ENCODE assay signal across 21 cellular contexts in the genomic region with DNA sequence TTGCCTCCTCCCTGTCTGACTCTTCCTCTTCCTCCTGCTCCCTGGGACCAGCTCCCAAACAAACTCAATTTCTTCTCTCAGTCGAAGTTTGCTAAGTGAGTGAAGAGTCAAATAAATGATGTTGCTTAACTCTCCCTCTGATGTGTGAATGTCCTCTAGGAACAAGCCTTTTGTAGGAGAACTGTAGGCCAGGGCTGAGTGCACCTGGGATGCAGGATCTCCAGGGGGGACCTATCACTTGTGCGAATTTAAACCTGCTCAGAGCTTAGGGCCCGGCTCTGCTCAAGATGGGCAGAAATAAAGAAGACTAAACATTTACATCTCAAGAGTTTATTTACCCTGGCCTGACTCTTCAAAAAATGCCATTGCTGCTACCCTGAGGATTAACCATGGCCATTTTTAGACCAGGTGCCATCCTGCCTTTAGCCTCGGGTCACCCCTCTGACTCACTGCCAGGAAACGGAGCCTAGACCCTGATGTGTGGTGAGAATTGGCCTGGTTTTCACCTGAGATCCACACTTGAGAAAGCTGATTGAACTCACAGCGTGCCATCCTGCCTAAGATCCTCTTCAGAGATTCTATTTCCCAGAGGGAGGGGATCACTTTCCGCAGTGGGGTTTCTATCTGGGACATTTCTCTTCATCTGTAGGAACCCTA.
DNase-seq lines count a peak whose midpoint lies in the region; ATAC-seq, FAIRE-seq and TF ChIP-seq lines count a peak whose summit lies in the region.
"Had no signal": no experiment of that assay in that cellular context is flagged by ENCODE, and none has a peak within 500 bp of the region (broad histone marks: within the 10 kb centered on the region; RNA-seq: fewer than 3 reads in every experiment).

No MANE protein-coding gene starts in this region.

- H2AFZ ChIP-seq in ACC112 (ENCODE audit: low read length, unreplicated experiment) = no peak overlapping the region
- H2AFZ ChIP-seq in osteoblast (ENCODE audit: low read length) = peak overlapping the region; percentile 5
- H2AFZ ChIP-seq: neural progenitor cell had no signal

- H3K4me2 ChIP-seq in osteoblast (ENCODE audit: insufficient read depth, low read length) = no peak overlapping the region
- H3K4me2 ChIP-seq: neural progenitor cell had no signal

- no peak overlapping the region for H3K4me3 Mint-ChIP-seq in activated T-helper 2 cell treated with anti-CD3 and anti-CD28 coated beads, Interferon-gamma antibody, Interleukin-2, Interleukin-4, amounts not matched to agents 10 μg/mL and 5 μg/mL and 100 μg/mL, durations not matched to agents 14 hours and 24 hours and 36 hours (ENCODE audit: low read depth)
- no peak overlapping the region for H3K4me3 Mint-ChIP-seq in T-cell
- H3K4me3 Mint-ChIP-seq: activated naive CD4-positive, alpha-beta T cell treated with anti-CD3 and anti-CD28 coated beads, Interleukin-2, amount 50 U/mL, for 24 hours; activated T-cell treated with anti-CD3 and anti-CD28 coated beads, Interleukin-2, amount 50 U/mL, for 4 hours; mesothelial cell of epicardium; neural progenitor cell; stimulated activated naive B cell treated with anti-CD40 and anti-IgM and Interleukin-4, amounts not matched to agents 10 μg/mL and 1 μg/mL and 100 μg/mL, for 72 hours had no signal

- H3K9me3 Mint-ChIP-seq in activated T-helper 2 cell treated with anti-CD3 and anti-CD28 coated beads, Interferon-gamma antibody, Interleukin-2, Interleukin-4, amounts not matched to agents 10 μg/mL and 5 μg/mL and 100 μg/mL, durations not matched to agents 14 hours and 24 hours and 36 hours = no peaks in the 10 kb centered on the region
- H3K9me3 Mint-ChIP-seq in T-cell = no peaks in the 10 kb centered on the region
- H3K9me3 Mint-ChIP-seq: activated naive CD4-positive, alpha-beta T cell treated with anti-CD3 and anti-CD28 coated beads, Interleukin-2, amount 50 U/mL, for 24 hours; activated T-cell treated with anti-CD3 and anti-CD28 coated beads, Interleukin-2, amount 50 U/mL, for 4 hours; mesothelial cell of epicardium; stimulated activated naive B cell treated with anti-CD40 and anti-IgM and Interleukin-4, amounts not matched to agents 10 μg/mL and 1 μg/mL and 100 μg/mL, for 72 hours had no signal

- H3K9me3 ChIP-seq in osteoblast (ENCODE audit: low read depth, low read length) = no peaks in the 10 kb centered on the region
- H3K9me3 ChIP-seq: Caco-2 had no signal

- TF ChIP-seq POLR2A in GM12892 (IDR thresholded peaks at IDR 0.05; ENCODE audit: low read depth, low read length) = no peak

- H3K27ac Mint-ChIP-seq in activated T-helper 2 cell treated with anti-CD3 and anti-CD28 coated beads, Interferon-gamma antibody, Interleukin-2, Interleukin-4, amounts not matched to agents 10 μg/mL and 5 μg/mL and 100 μg/mL, durations not matched to agents 14 hours and 24 hours and 36 hours = peak overlapping the region; percentile 15
- H3K27ac Mint-ChIP-seq in T-cell = no peak overlapping the region
- H3K27ac Mint-ChIP-seq: activated naive CD4-positive, alpha-beta T cell treated with anti-CD3 and anti-CD28 coated beads, Interleukin-2, amount 50 U/mL, for 24 hours; mesothelial cell of epicardium; neural progenitor cell; stimulated activated naive B cell treated with anti-CD40 and anti-IgM and Interleukin-4, amounts not matched to agents 10 μg/mL and 1 μg/mL and 100 μg/mL, for 72 hours had no signal

- H3K27me3 ChIP-seq in ACC112 (ENCODE audit: insufficient read depth, low read length) (no peaks in the 10 kb centered on the region), osteoblast (ENCODE audit: insufficient read depth, low read length) (no peaks in the 10 kb centered on the region)
- H3K27me3 ChIP-seq: neural progenitor cell had no signal

- POLR2A ChIA-PET in T-cell (lab: Charles Lee) = no interaction called here

- peak overlapping the region; percentile 92; the same call in 1 of the 2 replicates for H3K27ac ChIP-seq in ACC112 (ENCODE audit: low read depth, low read length)
- H3K27ac ChIP-seq in osteoblast (ENCODE audit: low read depth, low read length) = peak overlapping the region; percentile 97
- H3K27ac ChIP-seq: neural progenitor cell had no signal

- H3K4me3 ChIP-seq in ACC112 (ENCODE audit: low read depth, low read length) = no peak overlapping the region
- H3K4me3 ChIP-seq in osteoblast (ENCODE audit: insufficient read depth, low read length) = no peak overlapping the region
- H3K4me3 ChIP-seq: neural progenitor cell had no signal

- TF ChIP-seq CTCF in osteoblast (IDR thresholded peaks at IDR 0.05; ENCODE audit: extremely low read depth, low read depth, low read length) = no peak

- peak; percentile 42 for FAIRE-seq in GM12892 (lab: Jason Lieb, UNC)
- FAIRE-seq: GM19239 had no signal

- H3K36me3 Mint-ChIP-seq in activated T-helper 2 cell treated with anti-CD3 and anti-CD28 coated beads, Interferon-gamma antibody, Interleukin-2, Interleukin-4, amounts not matched to agents 10 μg/mL and 5 μg/mL and 100 μg/mL, durations not matched to agents 14 hours and 24 hours and 36 hours (ENCODE audit: low read depth) = no peaks in the 10 kb centered on the region
- no peaks in the 10 kb centered on the region for H3K36me3 Mint-ChIP-seq in T-cell
- H3K36me3 Mint-ChIP-seq: activated naive CD4-positive, alpha-beta T cell treated with anti-CD3 and anti-CD28 coated beads, Interleukin-2, amount 50 U/mL, for 24 hours; mesothelial cell of epicardium; neural progenitor cell; stimulated activated naive B cell treated with anti-CD40 and anti-IgM and Interleukin-4, amounts not matched to agents 10 μg/mL and 1 μg/mL and 100 μg/mL, for 72 hours had no signal

- H3K79me2 ChIP-seq in ACC112 (ENCODE audit: control insufficient read depth, insufficient read depth, low read length, unreplicated experiment) (no peaks in the 10 kb centered on the region), osteoblast (ENCODE audit: insufficient read depth, low read length) (no peaks in the 10 kb centered on the region)

- peaks cover 52% of the 10 kb centered on the region for H3K4me1 Mint-ChIP-seq in activated T-helper 2 cell treated with anti-CD3 and anti-CD28 coated beads, Interferon-gamma antibody, Interleukin-2, Interleukin-4, amounts not matched to agents 10 μg/mL and 5 μg/mL and 100 μg/mL, durations not matched to agents 14 hours and 24 hours and 36 hours (ENCODE audit: low read depth)
- peaks cover 0 to 6% (median 0%) of the 10 kb centered on the region in 3 donors for H3K4me1 Mint-ChIP-seq in T-cell
- H3K4me1 Mint-ChIP-seq: activated naive CD4-positive, alpha-beta T cell treated with anti-CD3 and anti-CD28 coated beads, Interleukin-2, amount 50 U/mL, for 24 hours had no signal

- DNase-seq in GM12892 (ENCODE audit: insufficient read length) (no peak), osteoblast (ENCODE audit: insufficient read length, low spot score, missing footprints) (no peak), superior temporal gyrus (ENCODE audit: extremely low spot score) (no peak), retina (no peak), T-cell (no peak)
- no peak for DNase-seq in activated T-helper 2 cell treated with anti-CD3 and anti-CD28 coated beads, Interferon-gamma antibody, Interleukin-2, Interleukin-4, amounts not matched to agents 10 μg/mL and 5 μg/mL and 100 μg/mL, durations not matched to agents 14 hours and 24 hours and 36 hours (ENCODE audit: low spot score)
- DNase-seq: activated CD4-positive, alpha-beta T cell treated with anti-CD3 and anti-CD28 coated beads, Interleukin-2, amount 50 U/mL, for 1 hour; activated T-cell treated with anti-CD3 and anti-CD28 coated beads, Interleukin-2, amount 50 U/mL, for 4 hours; Caco-2; foreskin fibroblast; hypothalamus; kidney glomerular epithelial cell; NCI-H146; NCI-H226; stimulated activated naive B cell treated with anti-CD40 and anti-IgM and Interleukin-4, amounts not matched to agents 10 μg/mL and 1 μg/mL and 100 μg/mL, for 72 hours; trophoblast cell had no signal

- no peaks in the 10 kb centered on the region for H4K20me1 ChIP-seq in osteoblast (ENCODE audit: insufficient read depth, low read length)

- peaks cover 85% of the 10 kb centered on the region for H3K4me1 ChIP-seq in ACC112 (ENCODE audit: control insufficient read depth, insufficient read depth, low read length, unreplicated experiment)
- H3K4me1 ChIP-seq in osteoblast (ENCODE audit: insufficient read depth, low read length) = peaks cover 67% of the 10 kb centered on the region
- H3K4me1 ChIP-seq: neural progenitor cell had no signal

- intact Hi-C loops in activated T-helper 2 cell treated with anti-CD3 and anti-CD28 coated beads, Interferon-gamma antibody, Interleukin-2, Interleukin-4, amounts not matched to agents 10 μg/mL and 5 μg/mL and 100 μg/mL, durations not matched to agents 14 hours and 24 hours and 36 hours (cut with micrococcal nuclease) = loop anchor here (1.0 to 2.0 kb wide), 2 partner anchors 11 to 201 kb away; a partner anchor contains a TSS

- H3K36me3 ChIP-seq in ACC112 (ENCODE audit: insufficient read depth, low read length) (no peaks in the 10 kb centered on the region), osteoblast (ENCODE audit: insufficient read depth, low read length) (no peaks in the 10 kb centered on the region)
- H3K36me3 ChIP-seq: neural progenitor cell had no signal

- CTCF ChIA-PET in T-cell (lab: Charles Lee) = no interaction called here

- H3K27me3 Mint-ChIP-seq in activated T-helper 2 cell treated with anti-CD3 and anti-CD28 coated beads, Interferon-gamma antibody, Interleukin-2, Interleukin-4, amounts not matched to agents 10 μg/mL and 5 μg/mL and 100 μg/mL, durations not matched to agents 14 hours and 24 hours and 36 hours (ENCODE audit: low read depth) = peaks cover 5% of the 10 kb centered on the region
- H3K27me3 Mint-ChIP-seq in T-cell = peaks cover 0 to 1% of the 10 kb centered on the region in 2 donors

- ATAC-seq in T-cell (replicated peaks in 1 of 4) = no peak
- ATAC-seq: activated T-cell treated with anti-CD3 and anti-CD28 coated beads, Interleukin-2, amount 50 U/mL, for 4 hours had no signal
